Comparison of ENCODE assay signal across 8 cellular contexts in the genomic region with DNA sequence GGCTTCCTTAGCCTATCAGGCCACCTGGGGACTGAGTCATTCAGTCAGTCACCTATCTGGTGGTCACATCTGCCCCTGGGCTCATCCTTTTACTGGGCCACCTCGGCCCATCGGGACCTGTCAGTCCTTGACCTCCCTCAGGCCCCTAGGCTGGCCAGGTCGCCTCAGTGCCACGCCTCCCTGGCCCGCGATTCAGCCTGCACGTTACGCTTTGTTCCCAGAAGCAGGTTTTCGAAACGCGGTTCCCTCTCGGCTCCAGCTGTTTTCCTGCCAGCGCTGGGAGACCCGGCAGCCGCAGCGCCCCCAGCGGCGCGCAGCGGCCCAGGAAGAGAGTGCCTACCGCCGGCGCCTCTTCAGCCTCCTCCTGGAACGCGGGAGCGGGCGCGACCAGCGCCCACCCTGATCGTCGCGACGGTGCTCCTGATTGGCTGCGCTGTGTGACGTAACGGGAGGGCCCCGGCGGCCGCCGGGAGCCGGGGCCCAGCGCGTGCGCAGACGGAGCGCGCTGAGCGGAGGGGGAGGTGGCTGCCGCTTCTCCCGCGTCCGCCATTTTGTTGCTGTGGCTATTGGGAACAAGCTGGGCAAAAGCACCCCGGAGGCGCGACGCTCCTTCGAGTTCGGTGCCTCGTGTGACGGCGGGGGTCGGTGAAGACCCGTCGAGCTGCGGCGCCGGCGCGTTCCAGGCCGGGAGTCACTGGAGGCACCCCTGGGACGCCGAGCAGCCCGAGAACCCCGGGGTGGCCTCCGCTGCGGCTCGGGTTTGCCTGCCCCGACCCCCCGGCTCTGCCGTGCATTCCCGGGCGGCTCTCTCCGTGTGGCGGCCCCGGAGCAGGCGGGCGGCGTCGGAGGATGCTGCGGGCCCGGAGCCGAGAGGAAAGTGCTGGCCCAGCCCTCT. TPM values are rescaled to one million over a fixed set of nuclear protein-coding genes. Genes with fewer than 3 reads are reported as not detected.
A peak's percentile ranks its signal among the peaks of the same experiment; 100 is the strongest.
DNase-seq lines count a peak whose midpoint lies in the region; ATAC-seq and TF ChIP-seq lines count a peak whose summit lies in the region.

A gene with protein sequence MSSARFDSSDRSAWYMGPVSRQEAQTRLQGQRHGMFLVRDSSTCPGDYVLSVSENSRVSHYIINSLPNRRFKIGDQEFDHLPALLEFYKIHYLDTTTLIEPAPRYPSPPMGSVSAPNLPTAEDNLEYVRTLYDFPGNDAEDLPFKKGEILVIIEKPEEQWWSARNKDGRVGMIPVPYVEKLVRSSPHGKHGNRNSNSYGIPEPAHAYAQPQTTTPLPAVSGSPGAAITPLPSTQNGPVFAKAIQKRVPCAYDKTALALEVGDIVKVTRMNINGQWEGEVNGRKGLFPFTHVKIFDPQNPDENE (plus strand): TSS at position 492 of the 895 bp plus-strand sequence. CDS start 528 bp downstream, outside the sequence.

- H3K4me2 ChIP-seq in IMR-90 (ENCODE audit: low read depth, low read length) (peak within 1 kb of the TSS; percentile 96), OCI-LY7 (ENCODE audit: low read length) (peak within 1 kb of the TSS; percentile 85)

- H3K79me1 ChIP-seq in IMR-90 (ENCODE audit: low read depth in 1 of 2, low read length in 2 of 2), result peaks cover 0 to 12% of the 10 kb centered on the region in 2 experiments; a peak in 2 of 4 replicates

- peaks cover 49% of the 10 kb centered on the region for H3K79me2 ChIP-seq in OCI-LY7 (ENCODE audit: insufficient read depth, low read depth, low read length)

- H3K27ac ChIP-seq in IMR-90 (ENCODE audit: insufficient read depth, low read length) (peak within 1 kb of the TSS; percentile 93), OCI-LY7 (ENCODE audit: low read depth, low read length, poor library complexity, severe bottlenecking) (peak within 1 kb of the TSS; percentile 70), epithelial cell of prostate (peak within 1 kb of the TSS; percentile 86)

- dilution Hi-C loops in IMR-90 (cut with HindIII; ENCODE audit: low sequenced_read_pairs, unreplicated experiment), result no loop called here

- peak within 1 kb of the TSS; percentile 87 for H3K4me3 ChIP-seq in IMR-90 (ENCODE audit: insufficient read depth, low read depth, low read length)
- peak within 1 kb of the TSS; percentile 97 for H3K4me3 ChIP-seq in OCI-LY7 (ENCODE audit: low read depth, low read length, poor library complexity, severe bottlenecking)

- H2BK15ac ChIP-seq in IMR-90 (ENCODE audit: low read depth, low read length), result peak within 1 kb of the TSS; percentile 96; the same call in 2 of the 3 replicates

- in situ Hi-C loops in IMR-90 (cut with MboI; ENCODE audit: low sequenced_read_pairs), result no loop called here

- peak; percentile 98 for TF ChIP-seq CTCF in IMR-90 (conservative IDR thresholded peaks at IDR 0.05; ENCODE audit: low read depth, low read length)
- TF ChIP-seq CTCF in OCI-LY7 (conservative IDR thresholded peaks at IDR 0.05; ENCODE audit: low read length), result peak; percentile 91

- peak within 1 kb of the TSS; percentile 88 for H2BK120ac ChIP-seq in IMR-90 (ENCODE audit: low read depth, low read length)

- peak within 1 kb of the TSS; percentile 87 for H4K5ac ChIP-seq in IMR-90 (ENCODE audit: low read depth, low read length)

- peak within 1 kb of the TSS; percentile 84 for H2AK5ac ChIP-seq in IMR-90 (ENCODE audit: low read depth, low read length)

- H2BK20ac ChIP-seq in IMR-90 (ENCODE audit: low read depth, low read length), result peak within 1 kb of the TSS; percentile 83; the same call in 1 of the 2 replicates

- H3K14ac ChIP-seq in IMR-90 (replicated peaks; ENCODE audit: low read depth, low read length), result peak within 1 kb of the TSS; percentile 98

- no peaks in the 10 kb centered on the region for H3K27me3 ChIP-seq in IMR-90 (ENCODE audit: control insufficient read depth, insufficient read depth, low read length)

- WGBS in IMR-90 (ENCODE audit: extremely low coverage in 2 of 2, insufficient read length in 1 of 2), 2 experiments, result 0% methylated on average over 52 of the region's 92 CpGs; no CpG with 5 or more reads in 1 of the 2 experiments

- peak within 1 kb of the TSS; percentile 62 for H3K18ac ChIP-seq in IMR-90 (ENCODE audit: low read depth, low read length)

- peak within 1 kb of the TSS; percentile 87 for H4K91ac ChIP-seq in IMR-90 (ENCODE audit: insufficient read depth, low read depth, low read length)

- TF ChIP-seq RAD21 in IMR-90 (IDR thresholded peaks at IDR 0.05; ENCODE audit: low read length), result peak; percentile 62

- H4K8ac ChIP-seq in IMR-90 (ENCODE audit: low read depth in 2 of 2, low read length in 2 of 2), result peak within 1 kb of the TSS; percentile 82 to 98

- peak within 1 kb of the TSS; percentile 92 for H3K9ac ChIP-seq in IMR-90 (ENCODE audit: low read depth, low read length)

- TF ChIP-seq POLR2A in IMR-90 (IDR thresholded peaks at IDR 0.05; ENCODE audit: low read depth, low read length), result no peak

- intact Hi-C loops in IMR-90 (cut with micrococcal nuclease) (loop anchor here (2.0 to 10.0 kb wide), 2 partner anchors 32 to 112 kb away; no protein-coding TSS in a partner anchor), OCI-LY7 (cut with micrococcal nuclease; ENCODE audit: unreplicated experiment) (loop anchor here (1.0 to 10.0 kb wide), 3 partner anchors 58 to 85 kb away; partner anchors contain the start of genes LZTR1, PI4KA, SNAP29 and THAP7)

- H3K9me3 ChIP-seq in IMR-90 (ENCODE audit: control insufficient read depth, insufficient read depth, low read length) (no peaks in the 10 kb centered on the region), OCI-LY7 (ENCODE audit: low read length) (no peaks in the 10 kb centered on the region)

- DNase-seq in DMS153 (lab: John Stamatoyannopoulos, UW) (peak; percentile 95), IMR-90 (peak; percentile 97), OCI-LY7 (ENCODE audit: low spot score) (peak; percentile 98), activated T-cell treated with anti-CD3 and anti-CD28 coated beads for 24 hours (ENCODE audit: low read depth) (peak; percentile 93), epithelial cell of prostate (ENCODE audit: low read depth, low spot score) (peak; percentile 82), mucosa of gallbladder (ENCODE audit: low spot score) (peak; percentile 98)
- peak; percentile 84 to 91 for DNase-seq in stimulated activated CD8-positive, alpha-beta memory T cell treated with anti-CD3 and anti-CD28 coated beads, Interleukin-4, amount 100 ng/mL, for 4 hours (ENCODE audit: low read depth in 2 of 2, low spot score in 1 of 2)

- H3K23ac ChIP-seq in IMR-90 (ENCODE audit: low read depth, low read length), result peak within 1 kb of the TSS; percentile 96

- H4K20me1 ChIP-seq in IMR-90 (ENCODE audit: insufficient read depth, low read length) (peaks cover 45% of the 10 kb centered on the region), OCI-LY7 (ENCODE audit: insufficient read depth, low read length) (peaks cover 23% of the 10 kb centered on the region)

- peak within 1 kb of the TSS; percentile 91 for H2BK5ac ChIP-seq in IMR-90 (ENCODE audit: low read depth, low read length, poor library complexity, severe bottlenecking)

- peak within 1 kb of the TSS; percentile 87 for H3K56ac ChIP-seq in IMR-90 (ENCODE audit: extremely low read depth, insufficient read depth, low read length)

- no peaks in the 10 kb centered on the region for H3K36me3 ChIP-seq in IMR-90 (ENCODE audit: control insufficient read depth, insufficient read depth, low read length)
- H3K36me3 ChIP-seq in OCI-LY7 (ENCODE audit: insufficient read depth, low read length), result peaks cover 23% of the 10 kb centered on the region

- peaks cover 6% of the 10 kb centered on the region; the same call in 1 of the 2 replicates for H3K9me1 ChIP-seq in IMR-90 (ENCODE audit: insufficient read depth, low read length)

- POLR2A ChIA-PET in IMR-90 (lab: Charles Lee; ENCODE audit: unreplicated experiment) (no interaction called here), OCI-LY7 (lab: Charles Lee) (no interaction called here)

- peak; percentile 91 for ATAC-seq in GM21528 (IDR thresholded peaks at IDR 0.05; ENCODE audit: low FRiP score, unreplicated experiment)
- ATAC-seq in IMR-90 (ENCODE audit: low read depth), result peak; percentile 99

- CTCF ChIA-PET in IMR-90 (lab: Yijun Ruan, JAX), result interaction anchor here (0.6 to 1.3 kb wide), 10 partner anchors 9 to 212 kb away, joined by 3 to 9 read pairs (median 6); no protein-coding TSS in a partner anchor
- CTCF ChIA-PET in OCI-LY7 (lab: Charles Lee; ENCODE audit: unreplicated experiment), result no interaction called here

- BruUV-seq in IMR-90 (replicated peaks; lab: Mats Ljungman, UMichigan), result TSS peak; percentile 72
- BruUV-seq in OCI-LY7 (replicated peaks; lab: Mats Ljungman, UMichigan), result TSS peak; percentile 95

- H3K4ac ChIP-seq in IMR-90 (ENCODE audit: low read depth, low read length), result peak within 1 kb of the TSS; percentile 94

- peak within 1 kb of the TSS; percentile 98 for H2AK9ac ChIP-seq in IMR-90 (replicated peaks; ENCODE audit: low read depth, low read length, poor library complexity)

- H3K9me2 ChIP-seq in OCI-LY7 (ENCODE audit: insufficient read depth, low read length), result no peaks in the 10 kb centered on the region

- H3K4me1 ChIP-seq in IMR-90 (ENCODE audit: control insufficient read depth, insufficient read depth, low read length) (0 out of 2 replicates have a peak, but pooled peaks cover 6% of the 10 kb centered on the region), OCI-LY7 (ENCODE audit: insufficient read depth, low read length, poor library complexity, severe bottlenecking) (peaks cover 16% of the 10 kb centered on the region)

- H2AFZ ChIP-seq in IMR-90 (replicated peaks; ENCODE audit: low read length, poor library complexity) (peak within 1 kb of the TSS; percentile 98), OCI-LY7 (ENCODE audit: low read length) (peak within 1 kb of the TSS; percentile 97)

TF ChIP-seq in IMR-90, 13 proteins besides CTCF, POLR2A, EP300 and RAD21 (continues in another document):
- TF ChIP-seq RFX5 (IDR thresholded peaks at IDR 0.05; ENCODE audit: low read depth, low read length) (no peak), CEBPB (IDR thresholded peaks at IDR 0.05; ENCODE audit: low read depth, low read length) (peak; percentile 69), BHLHE40 (IDR thresholded peaks at IDR 0.05; ENCODE audit: low read depth, low read length) (peak; percentile 66; the same call in 1 of the 2 replicates), MAZ (IDR thresholded peaks at IDR 0.05; ENCODE audit: borderline replicate concordance, low read depth, low read length) (peak; percentile 69; the same call in 1 of the 2 replicates)
- TF ChIP-seq, protein P1, sequence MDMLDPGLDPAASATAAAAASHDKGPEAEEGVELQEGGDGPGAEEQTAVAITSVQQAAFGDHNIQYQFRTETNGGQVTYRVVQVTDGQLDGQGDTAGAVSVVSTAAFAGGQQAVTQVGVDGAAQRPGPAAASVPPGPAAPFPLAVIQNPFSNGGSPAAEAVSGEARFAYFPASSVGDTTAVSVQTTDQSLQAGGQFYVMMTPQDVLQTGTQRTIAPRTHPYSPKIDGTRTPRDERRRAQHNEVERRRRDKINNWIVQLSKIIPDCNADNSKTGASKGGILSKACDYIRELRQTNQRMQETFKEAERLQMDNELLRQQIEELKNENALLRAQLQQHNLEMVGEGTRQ (IDR thresholded peaks at IDR 0.05; ENCODE audit: low read depth, low read length), result no peak

RNA-seq across cellular contexts. Expression of the gene that starts here (rescaled TPM):
- total RNA-seq in IMR-90 (2012; rRNA removed) (35.5 and 35.8 TPM in 2 replicates), OCI-LY7 (2022) (70.9 and 73.4 TPM in 2 replicates), mucosa of gallbladder (54.1 TPM)
- 18.7 and 20.6 TPM in 2 replicates for polyA plus RNA-seq in IMR-90 (2012; rRNA removed)
- 10.2 and 12.1 TPM in 2 replicates for polyA plus RNA-seq in IMR-90 (2012; cell fraction: cytosol; rRNA removed)
- polyA plus RNA-seq in IMR-90 (2012; cell fraction: nucleus; rRNA removed; ENCODE audit: low replicate concordance), result 8.6 and 11.6 TPM in 2 replicates
- 47.5 and 57.7 TPM in 2 replicates for total RNA-seq in OCI-LY7 (2014; rRNA removed; shearing (Covaris generic))

Comparison
In these comparisons a context has a peak if more than half of its experiments do, and no peak if none do; other contexts are left out.
1. Peak in every context shown above with its lines: DNase-seq, ATAC-seq, H3K4me3 ChIP-seq and H3K27ac ChIP-seq.